ENCODE assay signal across 1 cellular context in genomic region chr5:175736652-175737051, GRCh38.
TF ChIP-seq lines count a peak whose summit lies in the region.

No MANE protein-coding gene starts in this region.

TF ChIP-seq in A549, 52 proteins besides CTCF, POLR2A, EP300 and RAD21 (continued from another document):
- TF ChIP-seq ELK1 (IDR thresholded peaks at IDR 0.05; ENCODE audit: low read depth, low read length), result no peak
- TF ChIP-seq MAX (IDR thresholded peaks at IDR 0.05), result no peak
- no peak for TF ChIP-seq HEYL (CRISPR knock-in tag; IDR thresholded peaks at IDR 0.05)
- TF ChIP-seq RARB (CRISPR knock-in tag; IDR thresholded peaks at IDR 0.05), result no peak
- no peak for TF ChIP-seq POLR2AphosphoS2 (conservative IDR thresholded peaks at IDR 0.05; ENCODE audit: low read length)
- no peak for TF ChIP-seq BCL3 (IDR thresholded peaks at IDR 0.05)
- no peak for TF ChIP-seq TP53 (CRISPR knock-in tag; IDR thresholded peaks at IDR 0.05)
- no peak for TF ChIP-seq CHD2 (IDR thresholded peaks at IDR 0.05; ENCODE audit: low read length, partially characterized antibody)
- TF ChIP-seq CHD4 (IDR thresholded peaks at IDR 0.05; ENCODE audit: borderline replicate concordance), result no peak
- TF ChIP-seq SREBF2 (IDR thresholded peaks at IDR 0.05), result no peak
- no peak for TF ChIP-seq ZFP36 (IDR thresholded peaks at IDR 0.05; ENCODE audit: borderline replicate concordance, partially characterized antibody)
